19 cellular contexts compared by ENCODE assay signal in genomic region chr2:195392446-195393336, GRCh38.
DNase-seq lines count a peak whose midpoint lies in the region; ATAC-seq lines count a peak whose summit lies in the region.
"Had no signal": no experiment of that assay in that cellular context is flagged by ENCODE, and none has a peak within 500 bp of the region (broad histone marks: within the 10 kb centered on the region; RNA-seq: fewer than 3 reads in every experiment).

No MANE protein-coding gene starts in this region.

- no peak overlapping the region for H2BK5ac ChIP-seq in mesenchymal stem cell (ENCODE audit: low read depth, low read length, poor library complexity, severe bottlenecking)

- no peak overlapping the region for H2BK15ac ChIP-seq in mesenchymal stem cell (ENCODE audit: low read depth, poor library complexity, severe bottlenecking)

- no peak overlapping the region for H3K18ac ChIP-seq in mesenchymal stem cell (ENCODE audit: low read depth in 1 of 2, low read length in 2 of 2)

- no peak overlapping the region for H2AFZ ChIP-seq in mesenchymal stem cell (ENCODE audit: low read depth, low read length)

- H3K4me3 ChIP-seq in mesenchymal stem cell (ENCODE audit: insufficient read depth in 1 of 2, low read depth in 1 of 2, low read length in 2 of 2): no peak overlapping the region
- H3K4me3 ChIP-seq: psoas muscle, skin epidermis, transverse colon had no signal

- H4K91ac ChIP-seq in mesenchymal stem cell (ENCODE audit: low read length): no peak overlapping the region

- no peak overlapping the region for H3K23ac ChIP-seq in mesenchymal stem cell (ENCODE audit: low read length in 2 of 2)

- no peaks in the 10 kb centered on the region for H3K79me1 ChIP-seq in mesenchymal stem cell (replicated peaks; ENCODE audit: low read length, poor library complexity, severe bottlenecking)

- H2BK120ac ChIP-seq in mesenchymal stem cell (ENCODE audit: low read depth, low read length): no peak overlapping the region

- no peak overlapping the region for H3K27ac ChIP-seq in mesenchymal stem cell (ENCODE audit: low read length, poor library complexity, severe bottlenecking)
- H3K27ac ChIP-seq: neutrophil, psoas muscle, skin epidermis, transverse colon had no signal

- H3K14ac ChIP-seq in mesenchymal stem cell (ENCODE audit: low read length in 2 of 2): no peak overlapping the region

- no peaks in the 10 kb centered on the region for H3K9me3 ChIP-seq in mesenchymal stem cell (ENCODE audit: control insufficient read depth, low read length)
- H3K9me3 ChIP-seq: neutrophil, psoas muscle, transverse colon had no signal

- DNase-seq in mesenchymal stem cell: no peak
- no peak for DNase-seq in activated CD8-positive, alpha-beta memory T cell treated with anti-CD3 and anti-CD28 coated beads for 24 hours
- no peak for DNase-seq in NK-92 treated with Interleukin-12 subunit alpha and Interleukin-12 subunit beta, amount 100 ng/mL, for 24 hours (lab: John Stamatoyannopoulos, UW)
- no peak for DNase-seq in GM03348 (ENCODE audit: low spot score)
- DNase-seq: activated CD8-positive, alpha-beta memory T cell treated with anti-CD3 and anti-CD28 coated beads, Interleukin-2, amount 10 ng/mL, durations not matched to agents 7 days and 5 days; foreskin fibroblast; NCI-H1694; NCI-H2171 treated with DMSO at 0.1 percent for 48 hours; OCI-M1; psoas muscle; Right ventricle myocardium superior; stimulated activated naive CD8-positive, alpha-beta T cell treated with anti-CD3 and anti-CD28 coated beads, Interleukin-15, amount 100 ng/mL, for 72 hours; SW 1271; transverse colon had no signal

- H3K4ac ChIP-seq in mesenchymal stem cell (ENCODE audit: low read depth in 1 of 2, low read length in 2 of 2): no peak overlapping the region

- H3K4me2 ChIP-seq in mesenchymal stem cell (ENCODE audit: low read length, poor library complexity, severe bottlenecking): no peak overlapping the region

- H4K8ac ChIP-seq in mesenchymal stem cell (ENCODE audit: low read length): no peak overlapping the region

- WGBS in mesenchymal stem cell: 94% methylated on average over 1 of the region's 2 CpGs

- no peaks in the 10 kb centered on the region for H3K27me3 ChIP-seq in mesenchymal stem cell (ENCODE audit: control insufficient read depth in 1 of 2, insufficient read depth in 1 of 2, low read length in 2 of 2)
- H3K27me3 ChIP-seq: neutrophil, transverse colon had no signal

- peak; percentile 59 for ATAC-seq in GM19324 (IDR thresholded peaks at IDR 0.05; ENCODE audit: low FRiP score, unreplicated experiment)
- peak; percentile 59 for ATAC-seq in HG02623 (IDR thresholded peaks at IDR 0.05; ENCODE audit: unreplicated experiment)
- peak; percentile 58 for ATAC-seq in HG03135 (IDR thresholded peaks at IDR 0.05; ENCODE audit: unreplicated experiment)
- ATAC-seq: activated CD8-positive, alpha-beta memory T cell treated with anti-CD3 and anti-CD28 coated beads, Interleukin-2, amount 10 ng/mL, durations not matched to agents 7 days and 5 days; psoas muscle; stimulated activated naive CD8-positive, alpha-beta T cell treated with anti-CD3 and anti-CD28 coated beads, Interleukin-15, amount 100 ng/mL, for 72 hours had no signal

- no peaks in the 10 kb centered on the region for H3K36me3 ChIP-seq in mesenchymal stem cell (ENCODE audit: control insufficient read depth in 1 of 2, insufficient read depth in 2 of 2, low read depth in 1 of 2, low read length in 2 of 2)
- H3K36me3 ChIP-seq: neutrophil, transverse colon had no signal

- H3K4me1 ChIP-seq in mesenchymal stem cell (ENCODE audit: control insufficient read depth, insufficient read depth, low read depth, low read length): no peaks in the 10 kb centered on the region
- H3K4me1 ChIP-seq: psoas muscle, transverse colon had no signal

- H2AK5ac ChIP-seq in mesenchymal stem cell (ENCODE audit: low read length, severe bottlenecking): no peak overlapping the region

- H2BK12ac ChIP-seq in mesenchymal stem cell (ENCODE audit: low read length in 2 of 2): no peak overlapping the region

- H3K9ac ChIP-seq in mesenchymal stem cell (ENCODE audit: low read length): no peak overlapping the region
